In the genomic region with DNA sequence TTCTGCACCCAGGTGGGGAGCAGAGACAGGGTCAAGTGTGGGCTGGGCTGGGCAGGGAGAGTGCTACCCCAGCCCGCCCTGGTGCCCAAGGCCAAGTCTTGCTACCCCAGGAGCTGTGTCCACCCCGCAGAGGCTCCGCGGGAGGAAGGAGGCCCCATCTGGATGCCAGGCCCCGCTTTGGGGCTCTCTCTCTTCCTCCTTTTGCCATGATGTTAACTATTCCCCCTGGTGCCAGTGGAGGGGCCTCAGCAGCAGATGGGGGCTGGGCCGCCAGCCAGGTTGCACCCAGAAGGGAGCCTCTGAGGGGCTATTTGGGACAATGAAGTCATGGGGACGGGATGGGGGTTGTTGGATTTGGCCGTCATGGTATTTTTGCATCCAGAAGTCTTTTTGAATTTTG, we compare ENCODE assay signal across 22 cellular contexts. TPM values are rescaled to one million over a fixed set of nuclear protein-coding genes. Genes with fewer than 3 reads are reported as not detected.
DNase-seq lines count a peak whose midpoint lies in the region; ATAC-seq, FAIRE-seq and TF ChIP-seq lines count a peak whose summit lies in the region.
"Had no signal": no experiment of that assay in that cellular context is flagged by ENCODE, and none has a peak within 500 bp of the region (broad histone marks: within the 10 kb centered on the region; RNA-seq: fewer than 3 reads in every experiment).

No MANE protein-coding gene starts in this region.

- CTCF ChIA-PET in K562 (lab: Yijun Ruan, JAX; ENCODE audit: low intra/inter-chr PET ratio), result no interaction called here

- POLR2A ChIA-PET in K562 (lab: Yijun Ruan, JAX), result interaction anchor here (0.7 kb wide), 1 partner anchor 9 kb away, joined by 3 read pairs; no protein-coding TSS in a partner anchor

- H3K27ac ChIP-seq in GM23338 (ENCODE audit: low read depth) (0 out of 2 replicates have a peak overlapping the region, but pooled peaks have one; percentile 66), K562 (ENCODE audit: extremely low read depth, low read depth, low read length) (no peak overlapping the region), neuronal stem cell (replicated peaks; ENCODE audit: low read length) (no peak overlapping the region)

- no peak overlapping the region for H3K23ac ChIP-seq in neuronal stem cell (ENCODE audit: low read depth, low read length, poor library complexity)

- FAIRE-seq in K562 (lab: Jason Lieb, UNC), result no peak
- no peak for FAIRE-seq in RCC 7860 (lab: Jason Lieb, UNC)
- FAIRE-seq: D721Med, GM12891, HepG2 had no signal

- H3K36me3 ChIP-seq in GM23338 (ENCODE audit: insufficient read depth) (no peaks in the 10 kb centered on the region), K562 (ENCODE audit: control insufficient read depth, insufficient read depth, low read length) (no peaks in the 10 kb centered on the region), neuronal stem cell (replicated peaks in 1 of 2; ENCODE audit: control insufficient read depth in 2 of 2, insufficient read depth in 2 of 2, low read length in 2 of 2) (peaks cover 0 to 4% of the 10 kb centered on the region in 2 donors)

- H4K91ac ChIP-seq in neuronal stem cell (ENCODE audit: low read depth, low read length, poor library complexity), result no peak overlapping the region

- H3K4ac ChIP-seq in neuronal stem cell (ENCODE audit: low read length), result no peak overlapping the region

- H3K18ac ChIP-seq in neuronal stem cell (ENCODE audit: low read length), result no peak overlapping the region

- ATAC-seq in Right ventricle myocardium inferior (no peak), GM23338 (no peak), K562 (no peak), HG02678 (IDR thresholded peaks at IDR 0.05; ENCODE audit: unreplicated experiment) (no peak)
- ATAC-seq: HepG2, Panc1 had no signal

- in situ Hi-C loops in K562 (cut with MboI), result no loop called here

- intact Hi-C loops in Right ventricle myocardium inferior (cut with DNase I) (no loop called here), cardiac septum (cut with DNase I) (no loop called here), K562 (cut with micrococcal nuclease) (no loop called here)

- no peak for TF ChIP-seq EP300 in K562 (IDR thresholded peaks at IDR 0.05; ENCODE audit: low read length)

- H3F3A ChIP-seq in GM23338 (replicated peaks; ENCODE audit: low read depth), result no peaks in the 10 kb centered on the region; the same call in 1 of the 2 replicates

- TF ChIP-seq POLR2A in K562 (conservative IDR thresholded peaks at IDR 0.05), result no peak

- no peak overlapping the region for H4K8ac ChIP-seq in neuronal stem cell (ENCODE audit: low read depth, low read length)

- no peak overlapping the region for H2AFZ ChIP-seq in GM23338
- no peak overlapping the region for H2AFZ ChIP-seq in K562 (ENCODE audit: low read depth, low read length)
- H2AFZ ChIP-seq in neuronal stem cell (ENCODE audit: low read length), result peak overlapping the region; percentile 73

- H3K79me2 ChIP-seq in GM23338 (replicated peaks; ENCODE audit: insufficient read depth) (no peaks in the 10 kb centered on the region), K562 (ENCODE audit: control insufficient read depth, insufficient read depth, low read length) (no peaks in the 10 kb centered on the region)

- H3K27ac Mint-ChIP-seq in GM23338, result peak overlapping the region; percentile 59; the same call in 1 of the 2 replicates

- DNase-seq in Right ventricle myocardium inferior (ENCODE audit: missing footprints), result peak; percentile 45
- DNase-seq in cardiac septum (ENCODE audit: low spot score), result no peak
- DNase-seq in GM23338 (ENCODE audit: low spot score), result no peak
- no peak for DNase-seq in K562 (ENCODE audit: extremely low read depth in 1 of 4, low spot score in 3 of 4)
- no peak for DNase-seq in neuronal stem cell (ENCODE audit: low spot score)
- DNase-seq in NCI-H345 treated with DMSO at 0.1 percent for 48 hours (lab: John Stamatoyannopoulos, UW; ENCODE audit: unreplicated experiment), result no peak
- no peak for DNase-seq in RCC 7860 (ENCODE audit: low spot score)
- DNase-seq: AML-193, DMS79, GOT3, KBM-7, NCI-H1105, NCI-H2029 treated with DMSO at 0.1 percent for 48 hours, NCI-H345 had no signal

- no peak overlapping the region for H2BK5ac ChIP-seq in neuronal stem cell (ENCODE audit: low read length)

- H2BK12ac ChIP-seq in neuronal stem cell (ENCODE audit: low read length), result peak overlapping the region; percentile 25

- H3K4me1 ChIP-seq in GM23338 (ENCODE audit: insufficient read depth) (no peaks in the 10 kb centered on the region), K562 (replicated peaks in 1 of 2; ENCODE audit: control insufficient read depth in 2 of 2, insufficient read depth in 2 of 2, low read length in 2 of 2) (peaks cover 0 to 55% of the 10 kb centered on the region in 2 experiments; a peak in 2 of 5 replicates), neuronal stem cell (ENCODE audit: control insufficient read depth in 2 of 2, insufficient read depth in 1 of 2, low read depth in 1 of 2, low read length in 2 of 2) (peaks cover 0 to 5% of the 10 kb centered on the region in 2 donors)

- no peak overlapping the region for H2BK15ac ChIP-seq in neuronal stem cell (ENCODE audit: low read length)

- H3K9ac ChIP-seq in K562 (ENCODE audit: insufficient read depth in 1 of 2, low read depth in 2 of 2, low read length in 2 of 2) (no peak overlapping the region), neuronal stem cell (ENCODE audit: low read depth, low read length, poor library complexity) (peak overlapping the region; percentile 37)

- TF ChIP-seq RAD21 in K562 (CRISPR knock-in tag; conservative IDR thresholded peaks at IDR 0.05 in 1 of 2, IDR thresholded peaks at IDR 0.05 in 1 of 2), result no peak

- no peak overlapping the region for H3K4me3 ChIP-seq in GM23338
- no peak overlapping the region for H3K4me3 ChIP-seq in K562
- no peak overlapping the region for H3K4me3 ChIP-seq in neuronal stem cell (ENCODE audit: low read length in 2 of 2)

- peaks cover 4% of the 10 kb centered on the region for H3K27me3 Mint-ChIP-seq in GM23338 (ENCODE audit: insufficient read depth, low read depth, poor library complexity)

- no peaks in the 10 kb centered on the region for H3K9me3 Mint-ChIP-seq in GM23338

- H3K4me3 Mint-ChIP-seq in GM23338, result no peak overlapping the region

- peaks cover 8% of the 10 kb centered on the region; the same call in 2 of the 3 replicates for H3K36me3 Mint-ChIP-seq in GM23338 (ENCODE audit: low read depth)

- WGBS in K562 (ENCODE audit: insufficient coverage, low coverage, missing lambda C conversion rate), result 22% methylated on average over 8 of the region's 8 CpGs
- WGBS in neuronal stem cell (ENCODE audit: extremely low coverage in 2 of 2, insufficient read length in 2 of 2, insufficient replicate concordance in 1 of 2), 2 donors, result no CpG with 5 or more reads among the region's 8 CpGs

- H3K14ac ChIP-seq in neuronal stem cell (ENCODE audit: low read length), result no peak overlapping the region

- no TSS peak for BruUV-seq in K562 (replicated peaks; lab: Mats Ljungman, UMichigan)

- H3K27me3 ChIP-seq in GM23338 (ENCODE audit: insufficient read depth) (no peaks in the 10 kb centered on the region), K562 (ENCODE audit: control insufficient read depth in 2 of 2, insufficient read depth in 2 of 2, low read length in 2 of 2) (peaks cover 63 to 93% of the 10 kb centered on the region in 2 experiments), neuronal stem cell (ENCODE audit: control insufficient read depth in 3 of 3, insufficient read depth in 3 of 3, low read depth in 1 of 3, low read length in 3 of 3) (peaks cover 0 to 29% (median 0%) of the 10 kb centered on the region in 3 experiments)

- H4K20me1 ChIP-seq in GM23338 (replicated peaks; ENCODE audit: insufficient read depth) (no peaks in the 10 kb centered on the region), K562 (replicated peaks; ENCODE audit: control insufficient read depth, insufficient read depth, low read length) (peaks cover 16% of the 10 kb centered on the region)

- H3K9me1 ChIP-seq in K562 (ENCODE audit: control insufficient read depth, insufficient read depth, low read length), result no peaks in the 10 kb centered on the region

- TF ChIP-seq CTCF in GM23338 (conservative IDR thresholded peaks at IDR 0.05; ENCODE audit: low read depth in 2 of 2) (no peak), K562 (IDR thresholded peaks at IDR 0.05 in 2 of 3, conservative IDR thresholded peaks at IDR 0.05 in 1 of 3; ENCODE audit: insufficient read depth in 2 of 3, low read depth in 1 of 3, low read length in 3 of 3) (no peak)

- H3K9me3 ChIP-seq in K562 (replicated peaks; ENCODE audit: control insufficient read depth, insufficient read depth, low read depth, low read length), result no peaks in the 10 kb centered on the region
- peaks cover 0 to 5% of the 10 kb centered on the region in 2 donors for H3K9me3 ChIP-seq in neuronal stem cell (replicated peaks in 1 of 2; ENCODE audit: control insufficient read depth in 2 of 2, insufficient read depth in 1 of 2, low read depth in 1 of 2, low read length in 2 of 2)

- peaks cover 4% of the 10 kb centered on the region for H3K79me1 ChIP-seq in neuronal stem cell (ENCODE audit: low read depth, low read length)

- H3K4me1 Mint-ChIP-seq in GM23338, result peaks cover 4% of the 10 kb centered on the region; the same call in 2 of the 3 replicates

- peak overlapping the region; percentile 54 for H2AK5ac ChIP-seq in neuronal stem cell (ENCODE audit: low read depth, low read length)

- no peaks in the 10 kb centered on the region for H3K9me2 ChIP-seq in GM23338 (ENCODE audit: insufficient read depth)

- no peak overlapping the region for H2BK120ac ChIP-seq in neuronal stem cell (ENCODE audit: low read depth, low read length)

- H3K4me2 ChIP-seq in GM23338 (no peak overlapping the region), K562 (ENCODE audit: insufficient read depth, low read length) (no peak overlapping the region), neuronal stem cell (ENCODE audit: insufficient read depth, low read length, poor library complexity, severe bottlenecking) (no peak overlapping the region)

RNA-seq across cellular contexts. Expression of gene SLC17A9, which starts 9.3 kb away (rescaled TPM):
- total RNA-seq in Right ventricle myocardium inferior (0.41 TPM), cardiac septum (1.7 TPM), K562 (2014; rRNA removed) (not detected in 2 replicates), K562 (2014; rRNA removed; fragmentation: Illumina TruSeq; extraction: Trizol) (not detected in 2 replicates), K562 (2015; rRNA removed; fragmentation: Illumina TruSeq; extraction: Trizol) (not detected in 2 replicates), K562 (2021) (0.27 and 0.31 TPM in 2 replicates)
- total RNA-seq in GM23338 (2014; rRNA removed; shearing (Covaris generic)), result 24.2 and 32.0 TPM in 2 replicates
- polyA plus RNA-seq in GM23338 (2016; fragmentation: Nextera tagmentation; extraction: Ambion mirVana) (36.1 and 39.3 TPM in 2 replicates), K562 (2011; rRNA removed) (not detected in 2 replicates), K562 (2014; fragmentation: Illumina TruSeq; extraction: Trizol) (not detected in 2 replicates), K562 (2014; fragmentation: Nextera tagmentation; extraction: Ambion mirVana) (not detected), K562 (2014; rRNA removed) (0.04 and 0.05 TPM in 2 replicates)
- not detected in 2 replicates for total RNA-seq in K562 (2011; cell fraction: chromatin; rRNA removed; ENCODE audit: low replicate concordance)
- 0.13 TPM in 1 of 2 replicates, not detected in the other for total RNA-seq in K562 (2011; cell fraction: nucleolus; rRNA removed)
- 0.15 TPM in 1 of 2 replicates, not detected in the other for total RNA-seq in K562 (2011; cell fraction: nucleoplasm; rRNA removed)
- polyA plus RNA-seq in K562 (2011; cell fraction: cytosol; rRNA removed), result 0.03 TPM in 1 of 2 replicates, not detected in the other
- polyA plus RNA-seq in K562 (2011; cell fraction: nucleus; rRNA removed), result 0.06 and 0.10 TPM in 2 replicates
- polyA plus RNA-seq in K562 (2012), result 0.03 TPM in 1 of 2 replicates, not detected in the other
- not detected in 2 replicates for polyA minus RNA-seq in K562 (2011; rRNA and poly(A)+ RNA removed)
- not detected in 2 replicates for polyA minus RNA-seq in K562 (2011; cell fraction: cytosol; rRNA and poly(A)+ RNA removed)
- polyA minus RNA-seq in K562 (2011; cell fraction: nucleus; rRNA and poly(A)+ RNA removed), result not detected in 2 replicates
- 1.6 TPM for polyA plus RNA-seq in neuronal stem cell (2013, experiment 1 of 2)
- polyA plus RNA-seq in neuronal stem cell (2013, experiment 2 of 2), result 1.9 TPM
- total RNA-seq: A172, SK-MEL-5 had no signal

RNA-seq across cellular contexts. Expression of gene GID8, which starts 23.9 kb away (rescaled TPM):
- total RNA-seq in Right ventricle myocardium inferior, result 16.1 TPM
- 16.4 TPM for total RNA-seq in cardiac septum
- total RNA-seq in GM23338 (2014; rRNA removed; shearing (Covaris generic)), result 102 and 106 TPM in 2 replicates
- polyA plus RNA-seq in GM23338 (2016; fragmentation: Nextera tagmentation; extraction: Ambion mirVana), result 41.7 and 41.8 TPM in 2 replicates
- 26.6 and 28.0 TPM in 2 replicates for total RNA-seq in K562 (2011; cell fraction: chromatin; rRNA removed; ENCODE audit: low replicate concordance)
- total RNA-seq in K562 (2011; cell fraction: nucleolus; rRNA removed), result 15.2 and 19.5 TPM in 2 replicates
- total RNA-seq in K562 (2011; cell fraction: nucleoplasm; rRNA removed), result 23.8 and 32.1 TPM in 2 replicates
- 22.2 and 26.0 TPM in 2 replicates for total RNA-seq in K562 (2014; rRNA removed)
- 21.8 and 23.4 TPM in 2 replicates for total RNA-seq in K562 (2014; rRNA removed; fragmentation: Illumina TruSeq; extraction: Trizol)
- total RNA-seq in K562 (2015; rRNA removed; fragmentation: Illumina TruSeq; extraction: Trizol), result 22.4 and 23.0 TPM in 2 replicates
- total RNA-seq in K562 (2021), result 29.0 and 31.6 TPM in 2 replicates
- polyA plus RNA-seq in K562 (2011; rRNA removed), result 24.6 and 26.3 TPM in 2 replicates
- polyA plus RNA-seq in K562 (2011; cell fraction: cytosol; rRNA removed), result 20.8 and 25.4 TPM in 2 replicates
- 19.8 and 21.7 TPM in 2 replicates for polyA plus RNA-seq in K562 (2011; cell fraction: nucleus; rRNA removed)
- polyA plus RNA-seq in K562 (2012), result 21.3 and 23.2 TPM in 2 replicates
- polyA plus RNA-seq in K562 (2014; fragmentation: Illumina TruSeq; extraction: Trizol), result 22.2 TPM in 2 replicates
- 10 to 100 TPM in 1 of 2 experiments, 1 to 10 TPM in 1; 7.5 to 12.9 TPM for polyA plus RNA-seq in K562 (2014; fragmentation: Nextera tagmentation; extraction: Ambion mirVana)
- polyA plus RNA-seq in K562 (2014; rRNA removed), result 24.9 and 25.7 TPM in 2 replicates
- 31.4 and 32.6 TPM in 2 replicates for polyA minus RNA-seq in K562 (2011; rRNA and poly(A)+ RNA removed)
- polyA minus RNA-seq in K562 (2011; cell fraction: cytosol; rRNA and poly(A)+ RNA removed), result 15.6 and 17.0 TPM in 2 replicates
- 6.1 and 10.0 TPM in 2 replicates for polyA minus RNA-seq in K562 (2011; cell fraction: nucleus; rRNA and poly(A)+ RNA removed)
- 34.3 TPM for polyA plus RNA-seq in neuronal stem cell (2013, experiment 1 of 2)
- 35.7 TPM for polyA plus RNA-seq in neuronal stem cell (2013, experiment 2 of 2)

RNA-seq across cellular contexts. Expression of gene DIDO1, which starts 35.5 kb away (rescaled TPM):
- 33.5 TPM for total RNA-seq in Right ventricle myocardium inferior
- total RNA-seq in cardiac septum, result 38.9 TPM
- 147 and 162 TPM in 2 replicates for total RNA-seq in GM23338 (2014; rRNA removed; shearing (Covaris generic))
- 61.5 and 72.4 TPM in 2 replicates for polyA plus RNA-seq in GM23338 (2016; fragmentation: Nextera tagmentation; extraction: Ambion mirVana)
- total RNA-seq in K562 (2011; cell fraction: chromatin; rRNA removed; ENCODE audit: low replicate concordance), result 117 and 149 TPM in 2 replicates
- 70.2 and 72.0 TPM in 2 replicates for total RNA-seq in K562 (2011; cell fraction: nucleolus; rRNA removed)
- 82.5 and 92.1 TPM in 2 replicates for total RNA-seq in K562 (2011; cell fraction: nucleoplasm; rRNA removed)
- 31.2 and 36.7 TPM in 2 replicates for total RNA-seq in K562 (2014; rRNA removed)
- 22.2 and 23.4 TPM in 2 replicates for total RNA-seq in K562 (2014; rRNA removed; fragmentation: Illumina TruSeq; extraction: Trizol)
- 26.8 and 27.1 TPM in 2 replicates for total RNA-seq in K562 (2015; rRNA removed; fragmentation: Illumina TruSeq; extraction: Trizol)
- 38.2 and 43.6 TPM in 2 replicates for total RNA-seq in K562 (2021)
- polyA plus RNA-seq in K562 (2011; rRNA removed), result 40.5 and 50.2 TPM in 2 replicates
- 31.2 and 58.5 TPM in 2 replicates for polyA plus RNA-seq in K562 (2011; cell fraction: cytosol; rRNA removed)
- polyA plus RNA-seq in K562 (2011; cell fraction: nucleus; rRNA removed), result 256 and 286 TPM in 2 replicates
- 23.7 and 36.2 TPM in 2 replicates for polyA plus RNA-seq in K562 (2012)
- 37.4 and 37.9 TPM in 2 replicates for polyA plus RNA-seq in K562 (2014; fragmentation: Illumina TruSeq; extraction: Trizol)
- polyA plus RNA-seq in K562 (2014; fragmentation: Nextera tagmentation; extraction: Ambion mirVana), result 1 to 10 TPM; 4.4 to 4.8 TPM
- polyA plus RNA-seq in K562 (2014; rRNA removed), result 44.3 and 46.8 TPM in 2 replicates
- 32.2 and 34.2 TPM in 2 replicates for polyA minus RNA-seq in K562 (2011; rRNA and poly(A)+ RNA removed)
- 13.9 and 15.7 TPM in 2 replicates for polyA minus RNA-seq in K562 (2011; cell fraction: cytosol; rRNA and poly(A)+ RNA removed)
- polyA minus RNA-seq in K562 (2011; cell fraction: nucleus; rRNA and poly(A)+ RNA removed), result 35.7 and 49.3 TPM in 2 replicates
- polyA plus RNA-seq in neuronal stem cell (2013, experiment 1 of 2), result 50.1 TPM
- 49.8 TPM for polyA plus RNA-seq in neuronal stem cell (2013, experiment 2 of 2)

RNA-seq across cellular contexts. Expression of gene BHLHE23, which starts 45.0 kb away (rescaled TPM):
- not detected for total RNA-seq in Right ventricle myocardium inferior
- not detected for total RNA-seq in cardiac septum
- total RNA-seq in GM23338 (2014; rRNA removed; shearing (Covaris generic)), result 5.0 and 6.6 TPM in 2 replicates
- polyA plus RNA-seq in GM23338 (2016; fragmentation: Nextera tagmentation; extraction: Ambion mirVana), result 0.52 TPM in 2 replicates
- total RNA-seq in K562 (2011; cell fraction: chromatin; rRNA removed; ENCODE audit: low replicate concordance), result not detected in 2 replicates
- not detected in 2 replicates for total RNA-seq in K562 (2011; cell fraction: nucleolus; rRNA removed)
- not detected in 2 replicates for total RNA-seq in K562 (2011; cell fraction: nucleoplasm; rRNA removed)
- total RNA-seq in K562 (2014; rRNA removed), result not detected in 2 replicates
- not detected in 2 replicates for total RNA-seq in K562 (2014; rRNA removed; fragmentation: Illumina TruSeq; extraction: Trizol)
- total RNA-seq in K562 (2015; rRNA removed; fragmentation: Illumina TruSeq; extraction: Trizol), result not detected in 2 replicates
- not detected in 2 replicates for total RNA-seq in K562 (2021)
- not detected in 2 replicates for polyA plus RNA-seq in K562 (2011; rRNA removed)
- polyA plus RNA-seq in K562 (2011; cell fraction: cytosol; rRNA removed), result not detected in 2 replicates
- polyA plus RNA-seq in K562 (2011; cell fraction: nucleus; rRNA removed), result not detected in 2 replicates
- not detected in 2 replicates for polyA plus RNA-seq in K562 (2012)
- not detected in 2 replicates for polyA plus RNA-seq in K562 (2014; fragmentation: Illumina TruSeq; extraction: Trizol)
- polyA plus RNA-seq in K562 (2014; fragmentation: Nextera tagmentation; extraction: Ambion mirVana), result not detected
- polyA plus RNA-seq in K562 (2014; rRNA removed), result not detected in 2 replicates
- not detected in 2 replicates for polyA minus RNA-seq in K562 (2011; rRNA and poly(A)+ RNA removed)
- not detected in 2 replicates for polyA minus RNA-seq in K562 (2011; cell fraction: cytosol; rRNA and poly(A)+ RNA removed)
- not detected in 2 replicates for polyA minus RNA-seq in K562 (2011; cell fraction: nucleus; rRNA and poly(A)+ RNA removed)
- polyA plus RNA-seq in neuronal stem cell (2013, experiment 1 of 2), result not detected
- polyA plus RNA-seq in neuronal stem cell (2013, experiment 2 of 2), result not detected
- total RNA-seq: A172, HepG2, SK-MEL-5 had no signal
- polyA plus RNA-seq: AG04450, HepG2 had no signal
